8 cellular contexts compared by ENCODE assay signal in genomic region chr22:35540600-35541253, GRCh38. TPM values are rescaled to one million over a fixed set of nuclear protein-coding genes. Genes with fewer than 3 reads are reported as not detected.
DNase-seq lines count a peak whose midpoint lies in the region; ATAC-seq, FAIRE-seq and TF ChIP-seq lines count a peak whose summit lies in the region.

TSS of gene RASD2 (plus strand) at chr22:35540831. CDS start at chr22:35546810, 5,979 bp downstream.

- TF ChIP-seq CTCF in fibroblast of pulmonary artery (IDR thresholded peaks at IDR 0.05; ENCODE audit: low read length, missing control alignments) (no peak), upper lobe of left lung (IDR thresholded peaks at IDR 0.05) (no peak)

- H3K36me3 ChIP-seq in MG63 (no peaks in the 10 kb centered on the region), upper lobe of left lung (no peaks in the 10 kb centered on the region)

- H3K27me3 Mint-ChIP-seq in activated CD8-positive, alpha-beta T cell treated with anti-CD3 and anti-CD28 coated beads, Interleukin-2, amount 10 ng/mL, durations not matched to agents 7 days and 5 days (ENCODE audit: low read depth), result peaks cover 30% of the 10 kb centered on the region

- H3K4me3 Mint-ChIP-seq in activated CD8-positive, alpha-beta T cell treated with anti-CD3 and anti-CD28 coated beads, Interleukin-2, amount 10 ng/mL, durations not matched to agents 7 days and 5 days, result peak within 1 kb of the TSS; percentile 64

- POLR2A ChIA-PET in activated CD8-positive, alpha-beta T cell treated with anti-CD3 and anti-CD28 coated beads, Interleukin-2, amount 10 ng/mL, durations not matched to agents 7 days and 5 days (lab: Charles Lee), result no interaction called here

- H3K9me3 Mint-ChIP-seq in activated CD8-positive, alpha-beta T cell treated with anti-CD3 and anti-CD28 coated beads, Interleukin-2, amount 10 ng/mL, durations not matched to agents 7 days and 5 days (ENCODE audit: insufficient read depth), result no peaks in the 10 kb centered on the region

- WGBS in upper lobe of left lung, 2 donors, result 1 to 7% methylated on average over 6 to 14 of the region's 49 CpGs

- CTCF ChIA-PET in activated CD8-positive, alpha-beta T cell treated with anti-CD3 and anti-CD28 coated beads, Interleukin-2, amount 10 ng/mL, durations not matched to agents 7 days and 5 days (lab: Charles Lee), result no interaction called here

- H3K9me3 ChIP-seq in MG63 (no peaks in the 10 kb centered on the region), upper lobe of left lung (no peaks in the 10 kb centered on the region)

- no peak for TF ChIP-seq EP300 in upper lobe of left lung (IDR thresholded peaks at IDR 0.05)

- FAIRE-seq in GM12891 (lab: Jason Lieb, UNC), result no peak

- H3K36me3 Mint-ChIP-seq in activated CD8-positive, alpha-beta T cell treated with anti-CD3 and anti-CD28 coated beads, Interleukin-2, amount 10 ng/mL, durations not matched to agents 7 days and 5 days (ENCODE audit: low read depth), result no peaks in the 10 kb centered on the region

- H3K27me3 ChIP-seq in MG63, result no peaks in the 10 kb centered on the region
- H3K27me3 ChIP-seq in upper lobe of left lung, result peaks cover 0 to 13% (median 9%) of the 10 kb centered on the region in 4 donors

- H3K27ac Mint-ChIP-seq in activated CD8-positive, alpha-beta T cell treated with anti-CD3 and anti-CD28 coated beads, Interleukin-2, amount 10 ng/mL, durations not matched to agents 7 days and 5 days, result no peak within 1 kb of the TSS

- DNase-seq in GM12891 (ENCODE audit: insufficient read length, low spot score) (peak; percentile 45), MG63 (peak; percentile 22), fibroblast of pulmonary artery (ENCODE audit: low read depth) (no peak), nucleus accumbens (lab: John Stamatoyannopoulos, UW) (peak in 41 of 56 donors; percentile 5 to 85 (median 68)), upper lobe of left lung (peak in 1 of 2 donors; percentile 85), GOT3 (lab: John Stamatoyannopoulos, UW) (no peak)
- peak; percentile 46 for DNase-seq in activated CD8-positive, alpha-beta T cell treated with anti-CD3 and anti-CD28 coated beads, Interleukin-2, amount 10 ng/mL, durations not matched to agents 7 days and 5 days

- peaks cover 17 to 31% (median 25%) of the 10 kb centered on the region in 4 donors for H3K4me1 ChIP-seq in upper lobe of left lung

- ATAC-seq in activated CD8-positive, alpha-beta T cell treated with anti-CD3 and anti-CD28 coated beads, Interleukin-2, amount 10 ng/mL, durations not matched to agents 7 days and 5 days, result peak; percentile 54
- ATAC-seq in upper lobe of left lung (ENCODE audit: low FRiP score in 2 of 2), result peak in 1 of 2 donors; percentile 18
- ATAC-seq in GM21390 (IDR thresholded peaks at IDR 0.05; ENCODE audit: unreplicated experiment), result no peak

- H3K4me1 Mint-ChIP-seq in activated CD8-positive, alpha-beta T cell treated with anti-CD3 and anti-CD28 coated beads, Interleukin-2, amount 10 ng/mL, durations not matched to agents 7 days and 5 days (ENCODE audit: low read depth), result peaks cover 5% of the 10 kb centered on the region

- no peak for TF ChIP-seq POLR2A in GM12891 (IDR thresholded peaks at IDR 0.05; ENCODE audit: low read depth, low read length)
- TF ChIP-seq POLR2A in upper lobe of left lung (IDR thresholded peaks at IDR 0.05), result no peak

- H3K4me3 ChIP-seq in MG63 (peak within 1 kb of the TSS; percentile 41), fibroblast of pulmonary artery (replicated peaks; ENCODE audit: low read depth, low read length) (peak within 1 kb of the TSS; percentile 43), upper lobe of left lung (peak within 1 kb of the TSS; percentile 39 to 57 (median 47))

- peak within 1 kb of the TSS in 3 of 4 donors; percentile 39 to 63 (median 45) for H3K27ac ChIP-seq in upper lobe of left lung

TF ChIP-seq in GM12891, 5 proteins besides CTCF, POLR2A, EP300 and RAD21:
- no peak for TF ChIP-seq POU2F2 (IDR thresholded peaks at IDR 0.05; ENCODE audit: low read depth, low read length)
- TF ChIP-seq TAF1 (IDR thresholded peaks at IDR 0.05; ENCODE audit: low read depth, low read length), result no peak
- no peak for TF ChIP-seq POLR2AphosphoS5 (IDR thresholded peaks at IDR 0.05; ENCODE audit: low read depth, low read length)
- TF ChIP-seq SPI1 (IDR thresholded peaks at IDR 0.05; ENCODE audit: low read depth, low read length), result no peak
- TF ChIP-seq PAX5 (IDR thresholded peaks at IDR 0.05; ENCODE audit: insufficient read depth, low read length, severe bottlenecking), result no peak

RNA-seq across cellular contexts. Expression of gene RASD2, which starts in this region (rescaled TPM):
- polyA plus RNA-seq in GM12891 (2012; ENCODE audit: low read depth, missing spikeins), result 0.03 TPM
- 0.56 TPM in 1 of 2 replicates, not detected in the other for total RNA-seq in MG63 (2014; rRNA removed; shearing (Covaris generic); ENCODE audit: low replicate concordance)
- under 1 TPM; 0.08 TPM for total RNA-seq in activated CD8-positive, alpha-beta T cell treated with anti-CD3 and anti-CD28 coated beads, Interleukin-2, amount 10 ng/mL, durations not matched to agents 7 days and 5 days
- 1 to 10 TPM in 4 of 6 donors, under 1 TPM in 2; 0.49 to 4.2 (median 1.7) TPM for total RNA-seq in upper lobe of left lung

Comparison
In these comparisons a context has a peak if more than half of its experiments do, and no peak if none do; other contexts are left out.
1. Peak in DNase-seq and H3K4me3 ChIP-seq in MG63; RNA of the gene not detected or under 1 TPM.
2. Peak in DNase-seq and ATAC-seq in activated CD8-positive, alpha-beta T cell treated with anti-CD3 and anti-CD28 coated beads, Interleukin-2, amount 10 ng/mL, durations not matched to agents 7 days and 5 days; RNA of the gene not detected or under 1 TPM.
3. DNase-seq: peak in GM12891 (single experiment) and nucleus accumbens (41 of 56); none in fibroblast of pulmonary artery (single experiment) and GOT3 (single experiment).
4. Peak in every context shown above with its lines, with median percentiles within 50 percentile points of each other: H3K4me3 ChIP-seq.